Comparison of ENCODE assay signal across 8 cellular contexts in the genomic region with DNA sequence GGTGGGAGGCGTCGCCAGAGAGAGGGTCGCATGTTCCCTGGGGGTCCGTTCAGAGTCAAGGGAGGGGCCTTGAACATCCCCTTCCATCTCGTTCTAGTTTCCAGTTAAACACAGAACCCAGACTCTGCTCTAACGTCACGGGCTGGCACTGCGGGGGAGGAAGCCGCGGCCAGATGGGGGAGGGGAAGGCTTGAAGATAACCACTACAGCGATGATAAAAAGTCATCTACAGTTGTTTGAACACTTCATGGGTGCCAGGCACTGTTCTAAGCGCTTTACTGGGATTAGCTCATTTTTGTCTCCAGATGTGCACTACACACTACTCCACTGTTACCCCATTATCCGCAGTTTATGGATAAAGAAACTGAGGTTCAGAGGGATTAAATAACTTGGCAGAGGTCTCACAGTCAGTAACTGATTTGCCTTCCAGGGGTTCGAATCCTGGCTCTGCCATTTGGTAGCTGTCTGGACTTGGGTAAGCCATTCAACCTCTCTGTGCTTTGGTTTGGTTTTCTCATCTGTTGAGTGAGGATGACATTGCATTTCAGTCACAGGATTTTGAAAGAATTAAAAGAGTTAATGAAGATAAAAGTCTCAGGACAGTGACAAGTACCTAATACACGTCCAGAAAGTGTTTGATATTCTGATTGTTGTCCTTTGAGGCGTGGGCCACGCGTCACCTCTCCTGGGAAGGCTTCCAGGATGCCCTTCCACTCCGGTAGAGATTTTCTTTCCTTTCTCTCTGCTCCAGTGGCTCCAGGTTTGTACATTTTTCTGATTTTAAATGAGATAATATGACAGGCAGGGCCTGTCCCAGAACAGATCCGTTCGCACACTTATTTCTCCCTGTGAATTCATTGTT. TPM values are rescaled to one million over a fixed set of nuclear protein-coding genes. Genes with fewer than 3 reads are reported as not detected.
A peak's percentile ranks its signal among the peaks of the same experiment; 100 is the strongest.
DNase-seq lines count a peak whose midpoint lies in the region; ATAC-seq and TF ChIP-seq lines count a peak whose summit lies in the region.

No MANE protein-coding gene starts in this region.

- CTCF ChIA-PET in activated CD4-positive, alpha-beta T cell treated with anti-CD3 and anti-CD28 coated beads for 36 hours (lab: Charles Lee), result interaction anchor here (0.7 to 6.4 kb wide), 5 partner anchors 17 to 137 kb away, joined by 3 to 57 read pairs (median 3); no protein-coding TSS in a partner anchor

- POLR2A ChIA-PET in activated CD4-positive, alpha-beta T cell treated with anti-CD3 and anti-CD28 coated beads for 36 hours (lab: Charles Lee), result interaction anchor here (0.6 kb wide), 2 partner anchors 17 to 49 kb away, joined by 3 to 4 read pairs; partner anchors contain the start of gene DDX54

- H3K36me3 Mint-ChIP-seq in activated CD4-positive, alpha-beta T cell treated with anti-CD3 and anti-CD28 coated beads for 36 hours (ENCODE audit: low read depth), result no peaks in the 10 kb centered on the region

- intact Hi-C loops in activated CD4-positive, alpha-beta T cell treated with anti-CD3 and anti-CD28 coated beads for 36 hours (cut with DNase I, micrococcal nuclease), result loop anchor here (2.0 kb wide), 2 partner anchors 16 to 1294 kb away; partner anchors contain the start of gene MAPKAPK5 (in 1 of the 2)

- peak overlapping the region; percentile 92 for H3K27ac Mint-ChIP-seq in activated CD4-positive, alpha-beta T cell treated with anti-CD3 and anti-CD28 coated beads for 36 hours

- H3K4me3 Mint-ChIP-seq in activated CD4-positive, alpha-beta T cell treated with anti-CD3 and anti-CD28 coated beads for 36 hours, result peak overlapping the region; percentile 73

- TF ChIP-seq CTCF in GM10266 (IDR thresholded peaks at IDR 0.05; ENCODE audit: control insufficient read depth, insufficient read depth, low read depth, missing control alignments), result no peak

- peaks cover 16% of the 10 kb centered on the region for H3K4me1 Mint-ChIP-seq in activated CD4-positive, alpha-beta T cell treated with anti-CD3 and anti-CD28 coated beads for 36 hours

- H3K9me3 Mint-ChIP-seq in activated CD4-positive, alpha-beta T cell treated with anti-CD3 and anti-CD28 coated beads for 36 hours (ENCODE audit: low read depth), result no peaks in the 10 kb centered on the region

- DNase-seq in NCI-H748 (lab: John Stamatoyannopoulos, UW; ENCODE audit: unreplicated experiment) (peak; percentile 56), NCI-H748 treated with DMSO at 0.1 percent for 48 hours (lab: John Stamatoyannopoulos, UW) (no peak), renal cortical epithelial cell (ENCODE audit: low read depth) (peak; percentile 53), GM10266 (ENCODE audit: extremely low spot score) (no peak)
- peak; percentile 91 for DNase-seq in activated CD4-positive, alpha-beta T cell treated with anti-CD3 and anti-CD28 coated beads for 36 hours
- DNase-seq in effector CD8-positive, alpha-beta T cell (lab: John Stamatoyannopoulos, UW), result peak; percentile 27

- H3K27me3 Mint-ChIP-seq in activated CD4-positive, alpha-beta T cell treated with anti-CD3 and anti-CD28 coated beads for 36 hours, result no peaks in the 10 kb centered on the region

- ATAC-seq in activated CD4-positive, alpha-beta T cell treated with anti-CD3 and anti-CD28 coated beads for 36 hours, result peak; percentile 78
- no peak for ATAC-seq in HG03139 (IDR thresholded peaks at IDR 0.05; ENCODE audit: unreplicated experiment)
- ATAC-seq in GM19397 (IDR thresholded peaks at IDR 0.05; ENCODE audit: unreplicated experiment), result no peak

RNA-seq across cellular contexts. Expression of gene RASAL1, which starts 0.8 kb away (rescaled TPM):
- 10 to 100 TPM in 1 of 2 experiments, 1 to 10 TPM in 1; 9.0 to 10.6 TPM for total RNA-seq in activated CD4-positive, alpha-beta T cell treated with anti-CD3 and anti-CD28 coated beads for 36 hours
- 16.3 and 36.5 TPM in 2 replicates for total RNA-seq in renal cortical epithelial cell

RNA-seq across cellular contexts. Expression of gene CFAP73, which starts 13.2 kb away (rescaled TPM):
- total RNA-seq in activated CD4-positive, alpha-beta T cell treated with anti-CD3 and anti-CD28 coated beads for 36 hours, result 1 to 10 TPM in 1 of 2 experiments, under 1 TPM in 1; 0.86 to 1.1 TPM
- 0.25 TPM in 1 of 2 replicates, not detected in the other for total RNA-seq in renal cortical epithelial cell

RNA-seq across cellular contexts. Expression of gene DDX54, which starts 48.9 kb away (rescaled TPM):
- total RNA-seq in activated CD4-positive, alpha-beta T cell treated with anti-CD3 and anti-CD28 coated beads for 36 hours, result 100 to 1,000 TPM; 118 to 132 TPM
- total RNA-seq in renal cortical epithelial cell, result 30.9 and 32.2 TPM in 2 replicates

RNA-seq across cellular contexts. Expression of gene RITA1, which starts 49.2 kb away (rescaled TPM):
- total RNA-seq in activated CD4-positive, alpha-beta T cell treated with anti-CD3 and anti-CD28 coated beads for 36 hours, result 10 to 100 TPM; 23.4 to 25.7 TPM
- total RNA-seq in renal cortical epithelial cell, result 27.1 and 31.1 TPM in 2 replicates

Comparison
In these comparisons a context has a peak if more than half of its experiments do, and no peak if none do; other contexts are left out.
1. DNase-seq: peak in NCI-H748 (single experiment), activated CD4-positive, alpha-beta T cell treated with anti-CD3 and anti-CD28 coated beads for 36 hours (single experiment), effector CD8-positive, alpha-beta T cell (single experiment) and renal cortical epithelial cell (single experiment); none in NCI-H748 treated with DMSO at 0.1 percent for 48 hours (single experiment) and GM10266 (single experiment).